Comparison of ENCODE assay signal across 23 cellular contexts in genomic region chr11:87012089-87012488, GRCh38. TPM values are rescaled to one million over a fixed set of nuclear protein-coding genes. Genes with fewer than 3 reads are reported as not detected.
"Had no signal": no experiment of that assay in that cellular context is flagged by ENCODE, and none has a peak within 500 bp of the region (broad histone marks: within the 10 kb centered on the region; RNA-seq: fewer than 3 reads in every experiment).

No MANE protein-coding gene starts in this region.

- H3K27ac ChIP-seq: heart right ventricle, hepatocyte, lower lobe of right lung, pancreas, prostate gland, sigmoid colon, spleen, tibial nerve, upper lobe of left lung had no signal

- H3K36me3 ChIP-seq: heart right ventricle, lower lobe of right lung, pancreas, prostate gland, sigmoid colon, spleen, tibial nerve, upper lobe of left lung had no signal

- H2AFZ ChIP-seq: hepatocyte had no signal

- DNase-seq: heart right ventricle; islet precursor cell; lower lobe of right lung; mammary epithelial cell; mesenchymal stem cell; naive thymus-derived CD8-positive, alpha-beta T cell; nucleus accumbens; pancreas; posterior cingulate gyrus; retina; right cardiac atrium; sigmoid colon; small intestine; spleen; stimulated activated CD4-positive, alpha-beta T cell treated with anti-CD3 and anti-CD28 coated beads, Interleukin-4, amount 100 ng/mL, for 24 hours; stimulated activated naive CD4-positive, alpha-beta T cell; substantia nigra; upper lobe of left lung had no signal

- H3K4me3 ChIP-seq: heart right ventricle, hepatocyte, lower lobe of right lung, pancreas, prostate gland, sigmoid colon, spleen, tibial nerve, upper lobe of left lung had no signal

- H3K9me3 ChIP-seq: heart right ventricle, lower lobe of right lung, pancreas, prostate gland, sigmoid colon, spleen, tibial nerve, upper lobe of left lung had no signal

- H3K4me1 ChIP-seq: lower lobe of right lung, pancreas, prostate gland, spleen, upper lobe of left lung had no signal

- ATAC-seq: heart right ventricle; lower lobe of right lung; naive thymus-derived CD8-positive, alpha-beta T cell; pancreas; right cardiac atrium; stimulated activated effector memory CD8-positive, alpha-beta T cell treated with anti-CD3 and anti-CD28 coated beads, Interleukin-12 subunit alpha, Interleukin-12 subunit beta, amount 100 ng/mL, for 72 hours had no signal

- H3K27me3 ChIP-seq: heart right ventricle, hepatocyte, pancreas, sigmoid colon, spleen, tibial nerve, upper lobe of left lung had no signal

- FAIRE-seq: pancreas, small intestine, urothelium cell line had no signal

- H3K79me2 ChIP-seq: hepatocyte had no signal

- H3K4me2 ChIP-seq: hepatocyte had no signal

RNA-seq across cellular contexts. Expression of gene FZD4, which starts 56.9 kb away (rescaled TPM):
- total RNA-seq: naive thymus-derived CD8-positive, alpha-beta T cell had no signal
- polyA plus RNA-seq: naive thymus-derived CD8-positive, alpha-beta T cell had no signal
